In the genomic region with DNA sequence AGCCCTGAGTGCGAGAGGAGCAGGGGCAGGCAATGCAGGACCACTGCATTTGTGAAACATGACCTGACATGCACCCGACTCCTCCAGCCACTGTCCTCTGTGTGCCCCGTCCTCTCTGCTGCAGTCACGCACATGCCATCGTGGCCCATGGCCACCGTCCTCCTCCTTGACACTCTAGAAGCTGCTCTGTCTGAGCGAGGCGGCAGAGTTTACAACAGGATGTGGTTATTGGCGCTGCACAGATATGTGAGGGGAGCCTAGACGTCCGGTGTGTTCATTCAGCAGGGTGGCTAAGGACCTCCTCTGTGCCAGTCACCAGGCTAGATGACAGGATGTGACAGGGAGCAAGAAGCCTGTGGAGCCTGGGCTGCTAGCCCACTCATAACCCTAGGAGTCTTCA, we compare ENCODE assay signal across 8 cellular contexts.
A peak's percentile ranks its signal among the peaks of the same experiment; 100 is the strongest.
DNase-seq lines count a peak whose midpoint lies in the region; ATAC-seq and TF ChIP-seq lines count a peak whose summit lies in the region.

No MANE protein-coding gene starts in this region.

- peak overlapping the region; percentile 96 for H2AFZ ChIP-seq in osteoblast (ENCODE audit: low read length)

- DNase-seq in activated naive CD4-positive, alpha-beta T cell treated with Interleukin-2 at 50 U/mL for 16 hours: peak; percentile 77
- DNase-seq in osteoblast (ENCODE audit: insufficient read length, low spot score, missing footprints) (no peak), AG20443 (ENCODE audit: low spot score) (no peak), ACHN (no peak), NCI-H1092 treated with DMSO at 0.1 percent for 48 hours (lab: John Stamatoyannopoulos, UW) (no peak)

- H3K4me2 ChIP-seq in osteoblast (ENCODE audit: insufficient read depth, low read length): peak overlapping the region; percentile 70

- no peak overlapping the region for H3K27ac ChIP-seq in osteoblast (ENCODE audit: low read depth, low read length)

- TF ChIP-seq POLR2A in GM18526 (IDR thresholded peaks at IDR 0.05; ENCODE audit: extremely low read depth, insufficient read length): peak; percentile 43
- TF ChIP-seq POLR2A in Raji (IDR thresholded peaks at IDR 0.05; ENCODE audit: insufficient read depth, low read depth, low read length): peak; percentile 59

- no peaks in the 10 kb centered on the region for H4K20me1 ChIP-seq in osteoblast (ENCODE audit: insufficient read depth, low read length)

- in situ Hi-C loops in ACHN (cut with HindIII; ENCODE audit: low pct_ligation_motif_present, low pct_unique_long_range_greater_than_20kb, low sequenced_read_pairs): no loop called here

- no peaks in the 10 kb centered on the region for H3K79me2 ChIP-seq in osteoblast (ENCODE audit: insufficient read depth, low read length)

- no peaks in the 10 kb centered on the region for H3K9me3 ChIP-seq in osteoblast (ENCODE audit: low read depth, low read length)

- peak overlapping the region; percentile 48 for H3K4me3 ChIP-seq in osteoblast (ENCODE audit: insufficient read depth, low read length)

- no peaks in the 10 kb centered on the region for H3K36me3 ChIP-seq in osteoblast (ENCODE audit: insufficient read depth, low read length)

- no peak for TF ChIP-seq CTCF in osteoblast (IDR thresholded peaks at IDR 0.05; ENCODE audit: extremely low read depth, low read depth, low read length)

- ATAC-seq in HG02852 (IDR thresholded peaks at IDR 0.05; ENCODE audit: unreplicated experiment): peak; percentile 100

- peaks cover 10% of the 10 kb centered on the region for H3K4me1 ChIP-seq in osteoblast (ENCODE audit: insufficient read depth, low read length)

- no peaks in the 10 kb centered on the region for H3K27me3 ChIP-seq in osteoblast (ENCODE audit: insufficient read depth, low read length)
